Comparison of ENCODE assay signal across 28 cellular contexts in genomic region chr3:134092231-134092701, GRCh38.
DNase-seq lines count a peak whose midpoint lies in the region; ATAC-seq and TF ChIP-seq lines count a peak whose summit lies in the region.
"Had no signal": no experiment of that assay in that cellular context is flagged by ENCODE, and none has a peak within 500 bp of the region (broad histone marks: within the 10 kb centered on the region; RNA-seq: fewer than 3 reads in every experiment).

No MANE protein-coding gene starts in this region.

- intact Hi-C loops in ovary (cut with DNase I): no loop called here

- H3K79me2 ChIP-seq in trophoblast cell (ENCODE audit: control insufficient read depth, insufficient read depth, low read length, poor library complexity): peaks cover 5% of the 10 kb centered on the region

- H4K12ac ChIP-seq in trophoblast cell (ENCODE audit: low read depth, low read length): no peak overlapping the region

- H3K36me3 ChIP-seq in MG63: no peaks in the 10 kb centered on the region
- no peaks in the 10 kb centered on the region for H3K36me3 ChIP-seq in trophoblast cell (ENCODE audit: control insufficient read depth in 1 of 2, insufficient read depth in 2 of 2, low read length in 2 of 2)
- H3K36me3 ChIP-seq in ovary: no peaks in the 10 kb centered on the region
- H3K36me3 ChIP-seq: heart left ventricle had no signal

- no CpG with 5 or more reads among the region's 3 CpGs for WGBS in trophoblast cell (ENCODE audit: extremely low coverage, insufficient coverage, insufficient read length)
- 23 to 29% (median 28%) methylated on average over 3 of the region's 3 CpGs for WGBS in ovary, 3 donors

- TF ChIP-seq CTCF in fibroblast of pulmonary artery (IDR thresholded peaks at IDR 0.05; ENCODE audit: low read length, missing control alignments) (no peak), ovary (IDR thresholded peaks at IDR 0.05) (no peak)

- H3K9me3 ChIP-seq in MG63: peaks cover 20% of the 10 kb centered on the region
- peaks cover 2% of the 10 kb centered on the region for H3K9me3 ChIP-seq in trophoblast cell (ENCODE audit: insufficient read depth, low read depth, low read length)
- H3K9me3 ChIP-seq in ovary: no peaks in the 10 kb centered on the region

- no peak overlapping the region for H3K23ac ChIP-seq in trophoblast cell (ENCODE audit: low read length)

- DNase-seq in EL (peak; percentile 62), MG63 (peak; percentile 45), fibroblast of pulmonary artery (ENCODE audit: low read depth) (peak; percentile 75), trophoblast cell (peak; percentile 98 to 99), ovary (no peak), SHP77 (lab: John Stamatoyannopoulos, UW) (no peak), HuH-7 (ENCODE audit: low spot score) (no peak)
- no peak for DNase-seq in activated T-cell treated with anti-CD3 and anti-CD28 coated beads, Interleukin-2, amount 50 U/mL, for 72 hours
- DNase-seq: activated CD4-positive, alpha-beta T cell treated with anti-CD3 and anti-CD28 coated beads, Interleukin-2, amount 50 U/mL, for 4 hours; activated CD4-positive, CD25-positive, alpha-beta regulatory T cell; activated naive CD4-positive, alpha-beta T cell treated with Interleukin-2 at 50 U/mL for 16 hours; CD8-positive, alpha-beta memory T cell; endodermal cell; foreskin keratinocyte; heart left ventricle; NCI-H1092 treated with DMSO at 0.1 percent for 48 hours; NCI-H187 treated with DMSO at 0.1 percent for 48 hours; NCI-H2171 treated with DMSO at 0.1 percent for 48 hours; NCI-H510A treated with DMSO at 0.1 percent for 48 hours; nephron progenitor cell; RPMI8226; stimulated activated CD4-positive, alpha-beta T cell treated with anti-CD3 and anti-CD28 coated beads, Interleukin-1b, Interleukin-23, amount 100 ng/mL, for 48 hours; stimulated activated naive CD8-positive, alpha-beta T cell treated with anti-CD3 and anti-CD28 coated beads, Interleukin-15, Interleukin-2, amounts not matched to agents 100 U/mL and 50 U/mL, for 24 hours had no signal

- H4K91ac ChIP-seq in trophoblast cell (ENCODE audit: low read depth, low read length): no peak overlapping the region

- H3K4me1 Mint-ChIP-seq in activated T-cell treated with anti-CD3 and anti-CD28 coated beads, Interleukin-2, amount 50 U/mL, for 72 hours (ENCODE audit: low read depth): no peaks in the 10 kb centered on the region
- H3K4me1 Mint-ChIP-seq: B cell; CD8-positive, alpha-beta memory T cell; central memory CD8-positive, alpha-beta T cell; endodermal cell had no signal

- H2BK12ac ChIP-seq in trophoblast cell (ENCODE audit: low read length): peak overlapping the region; percentile 6

- H3K27ac Mint-ChIP-seq in activated T-cell treated with anti-CD3 and anti-CD28 coated beads, Interleukin-2, amount 50 U/mL, for 72 hours: no peak overlapping the region
- H3K27ac Mint-ChIP-seq: B cell; CD8-positive, alpha-beta memory T cell; dendritic cell treated with granulocyte-macrophage colony-stimulating factor and Interleukin-4, amounts not matched to agents 40 ng/mL and 50 ng/mL, for 4 days; endodermal cell; nephron progenitor cell; T-helper 1 cell treated with Interleukin-12 subunit alpha and Interleukin-12 subunit beta and Interleukin-4 antibody, amounts not matched to agents 30 μg/mL and 1 μg/mL, for 36 hours had no signal

- peak overlapping the region; percentile 98 for H3K27ac ChIP-seq in trophoblast cell (ENCODE audit: low read depth, low read length)
- H3K27ac ChIP-seq in ovary: no peak overlapping the region
- H3K27ac ChIP-seq: foreskin keratinocyte, heart left ventricle had no signal

- TF ChIP-seq EP300 in ovary (IDR thresholded peaks at IDR 0.05): no peak

- no peak for ATAC-seq in activated T-cell treated with anti-CD3 and anti-CD28 coated beads, Interleukin-2, amount 50 U/mL, for 72 hours (replicated peaks in 1 of 2)
- ATAC-seq: foreskin keratinocyte; HCT116; heart left ventricle; stimulated activated naive CD8-positive, alpha-beta T cell treated with anti-CD3 and anti-CD28 coated beads, Interleukin-15, Interleukin-2, amounts not matched to agents 100 U/mL and 50 U/mL, for 24 hours had no signal

- no peak overlapping the region for H2AFZ ChIP-seq in trophoblast cell (ENCODE audit: insufficient read depth, low read length, poor library complexity)

- no peaks in the 10 kb centered on the region for H3K27me3 Mint-ChIP-seq in activated T-cell treated with anti-CD3 and anti-CD28 coated beads, Interleukin-2, amount 50 U/mL, for 72 hours (ENCODE audit: low read depth)
- H3K27me3 Mint-ChIP-seq: central memory CD8-positive, alpha-beta T cell; dendritic cell treated with granulocyte-macrophage colony-stimulating factor and Interleukin-4, amounts not matched to agents 40 ng/mL and 50 ng/mL, for 4 days had no signal

- no peak overlapping the region for H3K14ac ChIP-seq in trophoblast cell (ENCODE audit: low read length)

- no peak overlapping the region for H3K4ac ChIP-seq in trophoblast cell (ENCODE audit: low read depth, low read length)

- peak overlapping the region; percentile 29 for H3K4me2 ChIP-seq in trophoblast cell (ENCODE audit: low read length)

- no peak overlapping the region for H4K8ac ChIP-seq in trophoblast cell (ENCODE audit: low read depth, low read length)

- H3K27me3 ChIP-seq in MG63: no peaks in the 10 kb centered on the region
- H3K27me3 ChIP-seq in trophoblast cell (ENCODE audit: insufficient read depth, low read length): no peaks in the 10 kb centered on the region
- no peaks in the 10 kb centered on the region for H3K27me3 ChIP-seq in ovary
- H3K27me3 ChIP-seq: foreskin keratinocyte, heart left ventricle had no signal

- H3K4me1 ChIP-seq in trophoblast cell (ENCODE audit: control insufficient read depth in 1 of 2, insufficient read depth in 2 of 2, low read length in 2 of 2) (peaks cover 12 to 20% of the 10 kb centered on the region in 2 experiments), ovary (ENCODE audit: insufficient read depth) (no peaks in the 10 kb centered on the region)
- H3K4me1 ChIP-seq: foreskin keratinocyte, heart left ventricle had no signal

- peak overlapping the region; percentile 16 for H2BK5ac ChIP-seq in trophoblast cell (ENCODE audit: low read depth, low read length, poor library complexity)

- TF ChIP-seq POLR2A in ovary (IDR thresholded peaks at IDR 0.05): no peak

- no peak overlapping the region for H3K9ac ChIP-seq in trophoblast cell (ENCODE audit: low read length)

- no peak overlapping the region for H3K4me3 Mint-ChIP-seq in activated T-cell treated with anti-CD3 and anti-CD28 coated beads, Interleukin-2, amount 50 U/mL, for 72 hours
- H3K4me3 Mint-ChIP-seq: B cell; CD8-positive, alpha-beta memory T cell; central memory CD8-positive, alpha-beta T cell; dendritic cell treated with granulocyte-macrophage colony-stimulating factor and Interleukin-4, amounts not matched to agents 40 ng/mL and 50 ng/mL, for 4 days; endodermal cell; nephron progenitor cell; T-helper 1 cell treated with Interleukin-12 subunit alpha and Interleukin-12 subunit beta and Interleukin-4 antibody, amounts not matched to agents 30 μg/mL and 1 μg/mL, for 36 hours had no signal

- no peak overlapping the region for H2BK120ac ChIP-seq in trophoblast cell (ENCODE audit: insufficient read depth, low read length, poor library complexity)

- no peak overlapping the region for H3K4me3 ChIP-seq in MG63
- H3K4me3 ChIP-seq in fibroblast of pulmonary artery (replicated peaks; ENCODE audit: low read depth, low read length): no peak overlapping the region
- H3K4me3 ChIP-seq in trophoblast cell (ENCODE audit: low read depth, low read length): no peak overlapping the region
- H3K4me3 ChIP-seq in ovary: no peak overlapping the region
- H3K4me3 ChIP-seq: heart left ventricle had no signal

- H3K9me3 Mint-ChIP-seq in activated T-cell treated with anti-CD3 and anti-CD28 coated beads, Interleukin-2, amount 50 U/mL, for 72 hours: peaks cover 2 to 10% of the 10 kb centered on the region in 2 donors
- H3K9me3 Mint-ChIP-seq: dendritic cell treated with granulocyte-macrophage colony-stimulating factor and Interleukin-4, amounts not matched to agents 40 ng/mL and 50 ng/mL, for 4 days; T-helper 1 cell treated with Interleukin-12 subunit alpha and Interleukin-12 subunit beta and Interleukin-4 antibody, amounts not matched to agents 30 μg/mL and 1 μg/mL, for 36 hours had no signal

- no peak overlapping the region for H2AK5ac ChIP-seq in trophoblast cell (ENCODE audit: low read length)

- H3K36me3 Mint-ChIP-seq in activated T-cell treated with anti-CD3 and anti-CD28 coated beads, Interleukin-2, amount 50 U/mL, for 72 hours (ENCODE audit: insufficient read depth in 2 of 2): peaks cover 0 to 2% of the 10 kb centered on the region in 2 donors

- peaks cover 28% of the 10 kb centered on the region for H3K79me1 ChIP-seq in trophoblast cell (ENCODE audit: low read length)

- no peak overlapping the region for H3K18ac ChIP-seq in trophoblast cell (ENCODE audit: low read length)

Comparison
In these comparisons a context has a peak if more than half of its experiments do, and no peak if none do; other contexts are left out.
1. DNase-seq: peak in EL (single experiment), MG63 (single experiment), fibroblast of pulmonary artery (single experiment) and trophoblast cell (2 of 2); none in ovary (0 of 5), SHP77 (0 of 2), HuH-7 (single experiment) and activated T-cell treated with anti-CD3 and anti-CD28 coated beads, Interleukin-2, amount 50 U/mL, for 72 hours (0 of 2).